Comparison of ENCODE assay signal across 14 cellular contexts in the genomic region with DNA sequence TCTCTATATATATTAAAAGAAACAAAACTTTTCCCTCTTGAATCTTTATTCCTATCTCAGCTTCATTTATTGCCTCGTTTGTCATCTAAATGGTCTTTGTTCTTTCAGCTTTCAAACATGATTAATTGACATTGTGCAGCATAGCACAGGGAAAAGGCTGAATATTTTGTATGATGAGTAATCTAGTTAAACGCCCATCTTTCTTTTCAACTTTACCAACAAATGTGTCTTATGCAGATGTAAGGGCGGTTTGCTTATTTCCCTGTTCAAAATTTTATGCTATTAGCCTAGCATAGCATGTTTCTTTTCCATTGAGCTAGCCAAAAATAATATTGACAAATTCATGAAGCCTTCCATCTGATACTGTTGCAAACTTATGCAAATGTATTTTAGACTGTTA.
A peak's percentile ranks its signal among the peaks of the same experiment; 100 is the strongest.
DNase-seq lines count a peak whose midpoint lies in the region; ATAC-seq, FAIRE-seq and TF ChIP-seq lines count a peak whose summit lies in the region.
"Had no signal": no experiment of that assay in that cellular context is flagged by ENCODE, and none has a peak within 500 bp of the region (broad histone marks: within the 10 kb centered on the region; RNA-seq: fewer than 3 reads in every experiment).

No MANE protein-coding gene starts in this region.

- no peaks in the 10 kb centered on the region for H3K9me3 ChIP-seq in pancreas
- H3K9me3 ChIP-seq: lower lobe of right lung had no signal

- H3K4me3 ChIP-seq in epithelial cell of esophagus (ENCODE audit: low read length) (no peak overlapping the region), pancreas (no peak overlapping the region)
- H3K4me3 ChIP-seq: cardiac muscle cell, lower lobe of right lung had no signal

- H3K36me3 ChIP-seq in pancreas = no peaks in the 10 kb centered on the region
- H3K36me3 ChIP-seq: cardiac muscle cell, lower lobe of right lung had no signal

- DNase-seq in GM03348 (ENCODE audit: low spot score) = peak; percentile 69
- peak; percentile 57 for DNase-seq in RWPE1 (ENCODE audit: low spot score)
- peak; percentile 39 for DNase-seq in epithelial cell of esophagus (ENCODE audit: low read depth)
- no peak for DNase-seq in pancreas
- DNase-seq in DMS114 treated with DMSO at 0.1 percent for 48 hours (lab: John Stamatoyannopoulos, UW; ENCODE audit: unreplicated experiment) = no peak
- DNase-seq in NCI-H748 treated with DMSO at 0.1 percent for 48 hours (lab: John Stamatoyannopoulos, UW) = no peak
- DNase-seq in activated gamma-delta T cell (lab: John Stamatoyannopoulos, UW) = no peak
- no peak for DNase-seq in central memory CD4-positive, alpha-beta T cell
- DNase-seq: lower lobe of right lung; RPMI8226; stimulated activated CD4-positive, alpha-beta T cell treated with anti-CD3 and anti-CD28 coated beads, Interleukin-2, amount 100 ng/mL, for 24 hours; stimulated activated naive CD4-positive, alpha-beta T cell had no signal

- peaks cover 10 to 16% (median 11%) of the 10 kb centered on the region in 3 donors for H3K4me1 ChIP-seq in pancreas

- CTCF ChIA-PET in RWPE1 (lab: Yijun Ruan, JAX) = no interaction called here

- no peak for TF ChIP-seq CTCF in RWPE1 (conservative IDR thresholded peaks at IDR 0.05; ENCODE audit: low read depth)
- TF ChIP-seq CTCF in epithelial cell of esophagus (IDR thresholded peaks at IDR 0.05; ENCODE audit: insufficient read depth, low read depth, low read length, missing control alignments) = no peak
- no peak for TF ChIP-seq CTCF in pancreas (IDR thresholded peaks at IDR 0.05)

- POLR2A ChIA-PET in RWPE1 (lab: Yijun Ruan, JAX; ENCODE audit: low non-redundant PET) = no interaction called here

- H3K27ac ChIP-seq in RWPE1 (no peak overlapping the region), pancreas (no peak overlapping the region)
- H3K27ac ChIP-seq: cardiac muscle cell, lower lobe of right lung had no signal

- no peaks in the 10 kb centered on the region for H3K27me3 ChIP-seq in pancreas
- H3K27me3 ChIP-seq: cardiac muscle cell had no signal

- WGBS in pancreas, 2 donors = 9 to 16% methylated on average over 3 of the region's 3 CpGs

- ATAC-seq in pancreas = peak; percentile 15 to 76 (median 48)
- ATAC-seq: lower lobe of right lung had no signal

- intact Hi-C loops in pancreas (cut with DNase I) = no loop called here

- FAIRE-seq in pancreas (lab: Jason Lieb, UNC) = no peak
- FAIRE-seq: GM12891 had no signal

Comparison
In these comparisons a context has a peak if more than half of its experiments do, and no peak if none do; other contexts are left out.
1. DNase-seq: peak in GM03348 (single experiment), RWPE1 (single experiment) and epithelial cell of esophagus (single experiment); none in pancreas (0 of 6), DMS114 treated with DMSO at 0.1 percent for 48 hours (single experiment), NCI-H748 treated with DMSO at 0.1 percent for 48 hours (single experiment), activated gamma-delta T cell (single experiment) and central memory CD4-positive, alpha-beta T cell (single experiment).